In the genomic region with DNA sequence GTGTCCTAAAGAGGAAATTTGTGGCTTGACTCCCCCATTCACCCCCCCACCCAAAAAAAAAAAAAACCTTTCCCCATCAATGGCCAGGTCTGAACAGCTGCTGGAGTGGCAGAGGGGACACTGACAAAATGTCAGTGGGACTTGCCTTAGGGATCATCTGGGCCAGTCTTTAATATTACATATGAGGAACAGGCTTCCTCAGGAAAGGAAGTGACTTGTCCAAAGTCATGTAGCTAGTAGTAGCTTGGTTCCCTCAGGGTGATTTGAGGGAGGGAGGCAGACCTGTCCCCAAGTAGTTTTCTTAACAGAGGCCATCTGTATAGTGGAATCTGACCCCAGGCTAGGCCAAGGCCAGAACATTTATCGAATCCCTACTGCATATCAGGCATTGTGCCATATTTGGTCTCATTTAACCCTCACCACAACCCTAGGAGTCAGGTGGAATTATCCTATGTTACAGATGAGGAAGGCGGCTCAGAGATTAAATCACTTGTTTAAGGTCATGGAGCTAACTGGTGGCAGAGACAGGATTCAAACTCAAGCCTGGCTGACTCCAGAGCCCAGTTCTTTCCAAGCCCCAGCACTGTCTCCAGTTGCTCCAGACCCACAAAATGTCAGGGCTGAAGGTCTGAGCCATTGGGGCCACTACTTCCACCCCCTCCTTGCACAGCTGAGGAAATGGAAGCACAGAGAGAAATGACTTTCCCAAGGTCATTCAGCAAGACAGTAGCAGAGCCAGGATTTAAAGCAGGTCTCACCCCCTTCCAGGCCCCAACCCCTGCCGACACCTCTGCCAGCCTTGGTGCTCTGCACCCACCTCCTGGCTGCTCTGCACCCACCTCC, we compare ENCODE assay signal across 12 cellular contexts. TPM values are rescaled to one million over a fixed set of nuclear protein-coding genes. Genes with fewer than 3 reads are reported as not detected.
DNase-seq lines count a peak whose midpoint lies in the region; ATAC-seq, FAIRE-seq and TF ChIP-seq lines count a peak whose summit lies in the region.
"Had no signal": no experiment of that assay in that cellular context is flagged by ENCODE, and none has a peak within 500 bp of the region (broad histone marks: within the 10 kb centered on the region; RNA-seq: fewer than 3 reads in every experiment).

No MANE protein-coding gene starts in this region.

- H3K9me2 ChIP-seq in DOHH2 (replicated peaks; ENCODE audit: control insufficient read depth, low read length): no peaks in the 10 kb centered on the region

- peaks cover 38 to 63% of the 10 kb centered on the region in 2 donors for H3K4me1 Mint-ChIP-seq in effector memory CD8-positive, alpha-beta T cell (ENCODE audit: low read depth in 2 of 2)

- H4K20me1 ChIP-seq in DOHH2 (ENCODE audit: control insufficient read depth, insufficient read depth, low read depth, low read length) (no peaks in the 10 kb centered on the region), smooth muscle cell (ENCODE audit: low read depth) (peaks cover 51% of the 10 kb centered on the region)

- no peaks in the 10 kb centered on the region for H3K27me3 Mint-ChIP-seq in effector memory CD8-positive, alpha-beta T cell

- H3K9ac ChIP-seq in smooth muscle cell (ENCODE audit: low read depth): no peak overlapping the region

- intact Hi-C loops in prostate gland (cut with DNase I) (no loop called here), uterus (cut with DNase I; ENCODE audit: low total_unique reads) (loop anchor here (5.0 kb wide), 1 partner anchor 51 kb away; the partner anchor contains the start of gene PYGO2), pancreas (cut with DNase I) (loop anchor here in 2 of 3 donors (10.0 kb wide), 1 partner anchor 48 kb away; the partner anchor contains the start of gene PYGO2 (in 2 of the 2))

- WGBS in prostate gland: 78% methylated on average over 3 of the region's 3 CpGs
- 96% methylated on average over 3 of the region's 3 CpGs for WGBS in smooth muscle cell (ENCODE audit: low lambda C conversion rate)
- 50 to 51% methylated on average over 3 of the region's 3 CpGs for WGBS in pancreas, 2 donors

- peaks cover 93% of the 10 kb centered on the region for H3K4me1 ChIP-seq in DOHH2 (ENCODE audit: control insufficient read depth, low read length)
- H3K4me1 ChIP-seq in Peyer's patch: peaks cover 3 to 76% (median 50%) of the 10 kb centered on the region in 4 donors
- peaks cover 42% of the 10 kb centered on the region for H3K4me1 ChIP-seq in prostate gland (replicated peaks)
- peaks cover 0 to 15% of the 10 kb centered on the region in 2 donors for H3K4me1 ChIP-seq in uterus
- peaks cover 36% of the 10 kb centered on the region for H3K4me1 ChIP-seq in smooth muscle cell (ENCODE audit: low read depth)
- peaks cover 10 to 28% (median 24%) of the 10 kb centered on the region in 3 donors for H3K4me1 ChIP-seq in pancreas

- no peak for DNase-seq in Peyer's patch
- DNase-seq in effector memory CD8-positive, alpha-beta T cell: no peak
- no peak for DNase-seq in prostate gland (ENCODE audit: low spot score)
- DNase-seq in ureter (ENCODE audit: low spot score): no peak
- no peak for DNase-seq in uterus
- DNase-seq in smooth muscle cell (lab: John Stamatoyannopoulos, UW; ENCODE audit: unreplicated experiment): no peak
- DNase-seq in pancreas: no peak
- DNase-seq: activated gamma-delta T cell treated with Interleukin-2 at 50 U/mL for 16 hours, NCI-H1105 had no signal

- H3K36me3 Mint-ChIP-seq in effector memory CD8-positive, alpha-beta T cell (ENCODE audit: insufficient read depth): peaks cover 5% of the 10 kb centered on the region

- peak overlapping the region; percentile 41 to 64 for H3K4me3 Mint-ChIP-seq in effector memory CD8-positive, alpha-beta T cell

- H3K36me3 ChIP-seq in DOHH2 (ENCODE audit: control insufficient read depth, low read length) (peaks cover 24% of the 10 kb centered on the region), Peyer's patch (peaks cover 0 to 41% (median 0%) of the 10 kb centered on the region in 3 donors), prostate gland (peaks cover 7 to 14% of the 10 kb centered on the region in 2 donors), uterus (no peaks in the 10 kb centered on the region), smooth muscle cell (ENCODE audit: low read depth) (no peaks in the 10 kb centered on the region), pancreas (peaks cover 0 to 24% (median 9%) of the 10 kb centered on the region in 3 donors)

- no peaks in the 10 kb centered on the region for H3K27me3 ChIP-seq in DOHH2 (ENCODE audit: control insufficient read depth, low read length)
- H3K27me3 ChIP-seq in Peyer's patch: no peaks in the 10 kb centered on the region
- H3K27me3 ChIP-seq in prostate gland (replicated peaks; ENCODE audit: insufficient read depth): no peaks in the 10 kb centered on the region
- no peaks in the 10 kb centered on the region for H3K27me3 ChIP-seq in uterus
- H3K27me3 ChIP-seq in smooth muscle cell (ENCODE audit: low read depth): no peaks in the 10 kb centered on the region
- H3K27me3 ChIP-seq in pancreas: no peaks in the 10 kb centered on the region

- no peaks in the 10 kb centered on the region for H3K9me3 ChIP-seq in DOHH2 (ENCODE audit: control insufficient read depth, insufficient read depth, low read length)
- no peaks in the 10 kb centered on the region for H3K9me3 ChIP-seq in Peyer's patch
- no peaks in the 10 kb centered on the region for H3K9me3 ChIP-seq in prostate gland
- H3K9me3 ChIP-seq in uterus: no peaks in the 10 kb centered on the region
- H3K9me3 ChIP-seq in smooth muscle cell (replicated peaks; ENCODE audit: low read depth): no peaks in the 10 kb centered on the region
- H3K9me3 ChIP-seq in pancreas: no peaks in the 10 kb centered on the region

- no peaks in the 10 kb centered on the region for H3K9me3 Mint-ChIP-seq in effector memory CD8-positive, alpha-beta T cell

- peak overlapping the region; percentile 52; the same call in 1 of the 2 replicates for H3K4me2 ChIP-seq in DOHH2 (ENCODE audit: low read length)
- H3K4me2 ChIP-seq in smooth muscle cell: no peak overlapping the region

- H2AFZ ChIP-seq in smooth muscle cell (ENCODE audit: low read depth): no peak overlapping the region

- H3K27ac Mint-ChIP-seq in effector memory CD8-positive, alpha-beta T cell: peak overlapping the region; percentile 74 to 83

- H3K79me2 ChIP-seq in DOHH2 (ENCODE audit: control insufficient read depth, low read length) (no peaks in the 10 kb centered on the region), smooth muscle cell (ENCODE audit: low read depth) (peaks cover 10% of the 10 kb centered on the region)

- H3K4me3 ChIP-seq in DOHH2 (ENCODE audit: low read length) (no peak overlapping the region), Peyer's patch (peak overlapping the region in 2 of 4 donors; percentile 55 to 63), prostate gland (no peak overlapping the region), uterus (no peak overlapping the region), smooth muscle cell (no peak overlapping the region), pancreas (no peak overlapping the region)

- peaks cover 25% of the 10 kb centered on the region for H3F3A ChIP-seq in DOHH2 (ENCODE audit: control insufficient read depth, insufficient read depth)
- peaks cover 3% of the 10 kb centered on the region for H3F3A ChIP-seq in smooth muscle cell (ENCODE audit: low read depth)

- ATAC-seq in effector memory CD8-positive, alpha-beta T cell (replicated peaks): no peak
- no peak for ATAC-seq in pancreas

- TF ChIP-seq CTCF in DOHH2 (IDR thresholded peaks at IDR 0.05; ENCODE audit: low read depth, low read length, poor library complexity, severe bottlenecking): no peak
- TF ChIP-seq CTCF in Peyer's patch (IDR thresholded peaks at IDR 0.05): no peak
- no peak for TF ChIP-seq CTCF in prostate gland (IDR thresholded peaks at IDR 0.05)
- no peak for TF ChIP-seq CTCF in uterus (IDR thresholded peaks at IDR 0.05)
- no peak for TF ChIP-seq CTCF in smooth muscle cell (IDR thresholded peaks at IDR 0.05; ENCODE audit: borderline replicate concordance, insufficient read depth, poor library complexity, severe bottlenecking)
- no peak for TF ChIP-seq CTCF in pancreas (IDR thresholded peaks at IDR 0.05)

- TF ChIP-seq POLR2A in Peyer's patch (IDR thresholded peaks at IDR 0.05) (no peak), prostate gland (IDR thresholded peaks at IDR 0.05) (no peak), uterus (IDR thresholded peaks at IDR 0.05) (no peak)

- H3K27ac ChIP-seq in DOHH2 (ENCODE audit: low read depth, low read length) (no peak overlapping the region; the same call in 1 of the 2 replicates), Peyer's patch (peak overlapping the region; percentile 94 to 99 (median 96)), prostate gland (peak overlapping the region; percentile 30 to 100), uterus (peak overlapping the region in 1 of 2 donors; percentile 57), smooth muscle cell (ENCODE audit: low read depth) (no peak overlapping the region), pancreas (no peak overlapping the region)

- FAIRE-seq in pancreas (lab: Jason Lieb, UNC): no peak

RNA-seq across cellular contexts. Expression of gene ZBTB7B, which starts 10.4 kb away (rescaled TPM):
- 100 to 1,000 TPM in 3 of 4 donors, 10 to 100 TPM in 1; 35.5 to 412 (median 346) TPM for total RNA-seq in Peyer's patch
- total RNA-seq in prostate gland: 100 to 1,000 TPM in 1 of 2 donors, 10 to 100 TPM in 1; 60.0 to 103 TPM
- total RNA-seq in ureter: 92.8 TPM
- total RNA-seq in uterus: 10 to 100 TPM in 2 of 4 donors, 1 to 10 TPM in 2; 3.8 to 53.4 (median 11.9) TPM
- 15.3 and 15.5 TPM in 2 replicates for total RNA-seq in smooth muscle cell
- polyA plus RNA-seq in smooth muscle cell: 7.5 and 10.0 TPM in 2 replicates
- 10 to 100 TPM; 24.5 to 38.4 (median 37.2) TPM for total RNA-seq in pancreas
- polyA plus RNA-seq in pancreas: 10 to 100 TPM; 19.8 to 31.8 TPM

RNA-seq across cellular contexts. Expression of gene LENEP, which starts 19.6 kb away (rescaled TPM):
- total RNA-seq in Peyer's patch: not detected
- total RNA-seq in prostate gland: not detected
- 0.94 TPM for total RNA-seq in ureter
- total RNA-seq in uterus: under 1 TPM in 1 of 4 donors, not detected in 3; 0.83 TPM
- total RNA-seq in smooth muscle cell: not detected in 2 replicates
- polyA plus RNA-seq in smooth muscle cell: not detected in 2 replicates
- total RNA-seq in pancreas: under 1 TPM in 1 of 6 donors, not detected in 5; 0.29 TPM
- not detected for polyA plus RNA-seq in pancreas
- total RNA-seq: Right ventricle myocardium superior had no signal
- polyA plus RNA-seq: neural cell had no signal

RNA-seq across cellular contexts. Expression of gene DCST2, which starts 20.6 kb away (rescaled TPM):
- total RNA-seq in Peyer's patch: 10 to 100 TPM in 1 of 4 donors, 1 to 10 TPM in 3; 1.7 to 12.5 (median 5.3) TPM
- total RNA-seq in prostate gland: 1 to 10 TPM; 2.3 to 5.3 TPM
- 1.2 TPM for total RNA-seq in ureter
- total RNA-seq in uterus: 1 to 10 TPM in 1 of 4 donors, under 1 TPM in 1, not detected in 2; 0.07 to 1.6 TPM
- total RNA-seq in smooth muscle cell: 1.1 TPM in 1 of 2 replicates, not detected in the other
- polyA plus RNA-seq in smooth muscle cell: 1.2 and 1.3 TPM in 2 replicates
- total RNA-seq in pancreas: under 1 TPM; 0.12 to 0.94 (median 0.22) TPM
- 1 to 10 TPM; 3.9 to 5.1 TPM for polyA plus RNA-seq in pancreas

RNA-seq across cellular contexts. Expression of gene DCST1, which starts 20.6 kb away (rescaled TPM):
- total RNA-seq in Peyer's patch (1 to 10 TPM in 1 of 4 donors, under 1 TPM in 1, not detected in 2; 0.88 to 2.7 TPM), prostate gland (under 1 TPM in 1 of 2 donors, not detected in 1; 0.51 TPM), ureter (not detected), uterus (1 to 10 TPM in 2 of 4 donors, not detected in 2; 1.1 to 3.5 TPM), smooth muscle cell (not detected in 2 replicates), pancreas (under 1 TPM in 1 of 6 donors, not detected in 5; 0.14 TPM)
- polyA plus RNA-seq in smooth muscle cell (not detected in 2 replicates), pancreas (not detected)
- total RNA-seq: Right ventricle myocardium superior had no signal
- polyA plus RNA-seq: neural cell had no signal

RNA-seq across cellular contexts. Expression of gene FLAD1, which starts 29.8 kb away (rescaled TPM):
- total RNA-seq in Peyer's patch: 10 to 100 TPM; 29.7 to 50.3 (median 46.3) TPM
- 10 to 100 TPM; 31.5 to 35.3 TPM for total RNA-seq in prostate gland
- total RNA-seq in ureter: 48.3 TPM
- total RNA-seq in uterus: 10 to 100 TPM; 12.6 to 33.8 (median 20.7) TPM
- 30.7 and 31.1 TPM in 2 replicates for total RNA-seq in smooth muscle cell
- 51.4 and 52.1 TPM in 2 replicates for polyA plus RNA-seq in smooth muscle cell
- total RNA-seq in pancreas: 10 to 100 TPM in 4 of 6 donors, 1 to 10 TPM in 2; 8.3 to 14.1 (median 11.9) TPM
- 10 to 100 TPM; 22.6 to 28.6 TPM for polyA plus RNA-seq in pancreas

Comparison
In these comparisons a context has a peak if more than half of its experiments do, and no peak if none do; other contexts are left out.
1. H3K27ac ChIP-seq: peak in Peyer's patch (4 of 4) and prostate gland (2 of 2); none in DOHH2 (single experiment), smooth muscle cell (single experiment) and pancreas (0 of 4).